ENCODE assay signal across 1 cellular context in genomic region chr6:8064638-8065518, GRCh38.
TF ChIP-seq lines count a peak whose summit lies in the region.

No MANE protein-coding gene starts in this region.

TF ChIP-seq in K562, 482 proteins besides CTCF, POLR2A, EP300 and RAD21 (continued from another document and continues in another):
- TF ChIP-seq MNT (conservative IDR thresholded peaks at IDR 0.05), result peak in 1 of 2 experiments; percentile 9; a peak in 1 of 4 replicates
- TF ChIP-seq SMARCC2 (IDR thresholded peaks at IDR 0.05; ENCODE audit: low read depth), result peak; percentile 15; the same call in 1 of the 2 replicates
- no peak for TF ChIP-seq ZC3H11A (IDR thresholded peaks at IDR 0.05; ENCODE audit: low read depth, low read length)
- TF ChIP-seq FOXK2 (conservative IDR thresholded peaks at IDR 0.05 in 1 of 2, IDR thresholded peaks at IDR 0.05 in 1 of 2; ENCODE audit: low read depth in 2 of 2), result 0 out of 4 replicates have a peak, but pooled peaks of 1 of the 2 experiments have one; percentile 8
- no peak for TF ChIP-seq PTBP1 (IDR thresholded peaks at IDR 0.05; ENCODE audit: low read depth, low read length)
- TF ChIP-seq ZBTB17 (CRISPR knock-in tag; IDR thresholded peaks at IDR 0.05), result no peak
- TF ChIP-seq MECOM (CRISPR knock-in tag; IDR thresholded peaks at IDR 0.05), result no peak
- TF ChIP-seq SMARCA4 (IDR thresholded peaks at IDR 0.05), result peak; percentile 10; the same call in 1 of the 2 replicates
- TF ChIP-seq STAT5A (IDR thresholded peaks at IDR 0.05; ENCODE audit: borderline replicate concordance, low read length), result 0 out of 2 replicates have a peak, but pooled peaks have one; percentile 4
- TF ChIP-seq ATF3 (IDR thresholded peaks at IDR 0.05), result no peak
- 0 out of 2 replicates have a peak, but pooled peaks have one; percentile 4 for TF ChIP-seq ATF3 (CRISPR knock-in tag; conservative IDR thresholded peaks at IDR 0.05)
- no peak for TF ChIP-seq ZNF512 (tag; IDR thresholded peaks at IDR 0.05)
- no peak for TF ChIP-seq TFAP4 (CRISPR knock-in tag; IDR thresholded peaks at IDR 0.05; ENCODE audit: borderline replicate concordance)
- peak; percentile 0; the same call in 1 of the 2 replicates for TF ChIP-seq ZBTB40 (IDR thresholded peaks at IDR 0.05)
- TF ChIP-seq ZBTB40 (CRISPR knock-in tag; IDR thresholded peaks at IDR 0.05), result no peak
- 0 out of 2 replicates have a peak, but pooled peaks have one; percentile 68 for TF ChIP-seq NFRKB (IDR thresholded peaks at IDR 0.05; ENCODE audit: low read depth)
- TF ChIP-seq CBX1 (IDR thresholded peaks at IDR 0.05; ENCODE audit: low read depth), result 0 out of 2 replicates have a peak, but pooled peaks have one; percentile 8
- TF ChIP-seq ZNF212 (CRISPR knock-in tag; IDR thresholded peaks at IDR 0.05), result no peak
- TF ChIP-seq FOXJ2 (tag; IDR thresholded peaks at IDR 0.05), result peak; percentile 49
- TF ChIP-seq SREBF2 (CRISPR knock-in tag; IDR thresholded peaks at IDR 0.05), result no peak
- TF ChIP-seq KDM4B (IDR thresholded peaks at IDR 0.05; ENCODE audit: borderline replicate concordance in 2 of 2, low read depth in 1 of 2), result 0 out of 4 replicates have a peak, but pooled peaks of 1 of the 2 experiments have one; percentile 81
- TF ChIP-seq DLX4 (CRISPR knock-in tag; IDR thresholded peaks at IDR 0.05), result no peak
- 0 out of 4 replicates have a peak, but pooled peaks of 1 of the 2 experiments have one; percentile 15 for TF ChIP-seq CSDE1 (IDR thresholded peaks at IDR 0.05)
- TF ChIP-seq STAT6 (CRISPR knock-in tag; IDR thresholded peaks at IDR 0.05), result no peak
- TF ChIP-seq GABPA (tag; conservative IDR thresholded peaks at IDR 0.05; ENCODE audit: low read depth), result peak; percentile 80
- 0 out of 2 replicates have a peak, but pooled peaks have one; percentile 15 for TF ChIP-seq ZNF766 (CRISPR knock-in tag; conservative IDR thresholded peaks at IDR 0.05)
- no peak for TF ChIP-seq DIDO1 (tag; IDR thresholded peaks at IDR 0.05; ENCODE audit: low read depth)
- TF ChIP-seq ZNF592 (IDR thresholded peaks at IDR 0.05), result peak; percentile 45; the same call in 1 of the 2 replicates
- TF ChIP-seq ZNF639 (CRISPR knock-in tag; conservative IDR thresholded peaks at IDR 0.05 in 1 of 2, IDR thresholded peaks at IDR 0.05 in 1 of 2), result peak in 1 of 2 experiments; percentile 73; a peak in 1 of 4 replicates
- 0 out of 2 replicates have a peak, but pooled peaks have one; percentile 7 for TF ChIP-seq EHMT2 (IDR thresholded peaks at IDR 0.05)
- TF ChIP-seq BACH1 (tag; IDR thresholded peaks at IDR 0.05), result 0 out of 2 replicates have a peak, but pooled peaks have one; percentile 48
- no peak for TF ChIP-seq STAG1 (CRISPR knock-in tag; IDR thresholded peaks at IDR 0.05; ENCODE audit: borderline replicate concordance)
